Comparison of ENCODE assay signal across 16 cellular contexts in genomic region chr19:45146251-45146650, GRCh38. TPM values are rescaled to one million over a fixed set of nuclear protein-coding genes. Genes with fewer than 3 reads are reported as not detected.
"Had no signal": no experiment of that assay in that cellular context is flagged by ENCODE, and none has a peak within 500 bp of the region (broad histone marks: within the 10 kb centered on the region; RNA-seq: fewer than 3 reads in every experiment).

No MANE protein-coding gene starts in this region.

- H3K27ac ChIP-seq: neutrophil had no signal

- DNase-seq: activated CD4-positive, alpha-beta T cell treated with anti-CD3 and anti-CD28 coated beads, Interleukin-2, amount 50 U/mL, for 48 hours; activated naive CD4-positive, alpha-beta T cell treated with anti-CD3 and anti-CD28 coated beads, Interleukin-2, amount 10 ng/mL, durations not matched to agents 7 days and 5 days; mammary epithelial cell; mucosa of descending colon; naive thymus-derived CD4-positive, alpha-beta T cell; stimulated activated CD4-positive, alpha-beta T cell treated with anti-CD3 and anti-CD28 coated beads, Interleukin-15, amount 100 ng/mL, for 24 hours; stimulated activated CD4-positive, alpha-beta T cell treated with anti-CD3 and anti-CD28 coated beads, Interleukin-4, amount 100 ng/mL, for 1 hour; stimulated activated naive CD4-positive, alpha-beta T cell treated with Interleukin-2 at 50 U/mL for 16 hours; substantia nigra; SW 1271; trophoblast cell had no signal

- ATAC-seq: esophagus mucosa; left lobe of liver; mucosa of descending colon; naive thymus-derived CD4-positive, alpha-beta T cell had no signal

- H3K9me3 ChIP-seq: mucosa of descending colon, neutrophil had no signal

- FAIRE-seq: colon, keratinocyte had no signal

- H3K4me3 ChIP-seq: mucosa of descending colon had no signal

RNA-seq across cellular contexts. Expression of gene NKPD1, which starts 14.5 kb away (rescaled TPM):
- total RNA-seq: left lobe of liver, mucosa of descending colon had no signal
